ENCODE assay signal across 18 cellular contexts in genomic region chr3:72724070-72724469, GRCh38.
DNase-seq lines count a peak whose midpoint lies in the region; ATAC-seq and TF ChIP-seq lines count a peak whose summit lies in the region.
"Had no signal": no experiment of that assay in that cellular context is flagged by ENCODE, and none has a peak within 500 bp of the region (broad histone marks: within the 10 kb centered on the region; RNA-seq: fewer than 3 reads in every experiment).

No MANE protein-coding gene starts in this region.

- ATAC-seq in IMR-90 (ENCODE audit: low read depth) (no peak), foreskin keratinocyte (peak; percentile 87), upper lobe of right lung (peak; percentile 37), HG03159 (IDR thresholded peaks at IDR 0.05; ENCODE audit: unreplicated experiment) (no peak)
- ATAC-seq: activated CD8-positive, alpha-beta T cell treated with anti-CD3 and anti-CD28 coated beads, Interleukin-2, amount 10 ng/mL, durations not matched to agents 7 days and 5 days; effector memory CD8-positive, alpha-beta T cell; HepG2 had no signal

- H2AFZ ChIP-seq in IMR-90 (replicated peaks; ENCODE audit: low read length, poor library complexity), result peak overlapping the region; percentile 25

- in situ Hi-C loops in IMR-90 (cut with MboI; ENCODE audit: low sequenced_read_pairs), result no loop called here

- no peaks in the 10 kb centered on the region for H3K79me1 ChIP-seq in IMR-90 (ENCODE audit: low read depth in 1 of 2, low read length in 2 of 2)

- no peak overlapping the region for H3K18ac ChIP-seq in IMR-90 (ENCODE audit: low read depth, low read length)

- H4K20me1 ChIP-seq in IMR-90 (ENCODE audit: insufficient read depth, low read length), result no peaks in the 10 kb centered on the region

- no peak overlapping the region for H2BK120ac ChIP-seq in IMR-90 (ENCODE audit: low read depth, low read length)

- H3K4ac ChIP-seq in IMR-90 (ENCODE audit: low read depth, low read length), result no peak overlapping the region

- H2BK5ac ChIP-seq in IMR-90 (ENCODE audit: low read depth, low read length, poor library complexity, severe bottlenecking), result no peak overlapping the region

- no peak for TF ChIP-seq POLR2A in IMR-90 (IDR thresholded peaks at IDR 0.05; ENCODE audit: low read depth, low read length)
- TF ChIP-seq POLR2A in esophagus squamous epithelium (IDR thresholded peaks at IDR 0.05), result no peak

- H3K9me3 ChIP-seq in IMR-90 (ENCODE audit: control insufficient read depth, insufficient read depth, low read length) (no peaks in the 10 kb centered on the region), SJSA1 (replicated peaks) (no peaks in the 10 kb centered on the region), upper lobe of right lung (no peaks in the 10 kb centered on the region), esophagus squamous epithelium (no peaks in the 10 kb centered on the region)
- H3K9me3 ChIP-seq: spleen, tibial nerve had no signal

- CTCF ChIA-PET in IMR-90 (lab: Yijun Ruan, JAX), result no interaction called here

- H3K9ac ChIP-seq in IMR-90 (ENCODE audit: low read depth, low read length), result no peak overlapping the region

- intact Hi-C loops in IMR-90 (cut with micrococcal nuclease), result no loop called here
- intact Hi-C loops in upper lobe of right lung (cut with DNase I), result no loop called here
- intact Hi-C loops in esophagus squamous epithelium (cut with DNase I), result no loop called here

- TF ChIP-seq CTCF in IMR-90 (conservative IDR thresholded peaks at IDR 0.05; ENCODE audit: low read depth, low read length) (no peak), foreskin keratinocyte (conservative IDR thresholded peaks at IDR 0.05) (no peak), upper lobe of right lung (IDR thresholded peaks at IDR 0.05) (no peak), esophagus squamous epithelium (IDR thresholded peaks at IDR 0.05) (no peak)

- WGBS in IMR-90 (ENCODE audit: extremely low coverage in 2 of 2, insufficient read length in 1 of 2), 2 experiments, result no CpG with 5 or more reads among the region's 10 CpGs
- WGBS in esophagus squamous epithelium, 2 donors, result 59 to 75% methylated on average over 3 to 10 of the region's 10 CpGs

- POLR2A ChIA-PET in IMR-90 (lab: Charles Lee; ENCODE audit: unreplicated experiment), result no interaction called here

- H3K27ac ChIP-seq in IMR-90 (ENCODE audit: insufficient read depth, low read length) (no peak overlapping the region), SJSA1 (peak overlapping the region; percentile 91), foreskin keratinocyte (no peak overlapping the region), upper lobe of right lung (no peak overlapping the region), esophagus squamous epithelium (no peak overlapping the region)
- H3K27ac ChIP-seq: spleen had no signal

- H3K23ac ChIP-seq in IMR-90 (ENCODE audit: low read depth, low read length), result no peak overlapping the region

- no peak overlapping the region for H2AK9ac ChIP-seq in IMR-90 (replicated peaks; ENCODE audit: low read depth, low read length, poor library complexity)

- H3K56ac ChIP-seq in IMR-90 (ENCODE audit: extremely low read depth, insufficient read depth, low read length), result no peak overlapping the region

- DNase-seq in IMR-90, result no peak
- DNase-seq in SJSA1 (ENCODE audit: low read depth in 1 of 2, low spot score in 2 of 2), result no peak
- DNase-seq in foreskin keratinocyte, result peak; percentile 73 to 91
- DNase-seq in upper lobe of right lung, result no peak
- DNase-seq in germinal center (ENCODE audit: low spot score), result no peak
- no peak for DNase-seq in esophagus squamous epithelium (lab: John Stamatoyannopoulos, UW)
- DNase-seq: activated CD4-positive, CD25-positive, alpha-beta regulatory T cell; activated CD8-positive, alpha-beta T cell treated with anti-CD3 and anti-CD28 coated beads, Interleukin-2, amount 10 ng/mL, durations not matched to agents 7 days and 5 days; activated naive CD4-positive, alpha-beta T cell treated with anti-CD3 and anti-CD28 coated beads, Interleukin-2, amount 10 ng/mL, durations not matched to agents 7 days and 5 days; activated T-cell treated with anti-CD3 and anti-CD28 coated beads, Interleukin-2, amount 50 U/mL, for 1 hour; effector memory CD8-positive, alpha-beta T cell; NCI-H1436; NCI-H526; spleen; stimulated activated CD4-positive, alpha-beta T cell treated with anti-CD3 and anti-CD28 coated beads, Interleukin-4, amount 100 ng/mL, for 24 hours had no signal

- TF ChIP-seq RAD21 in IMR-90 (IDR thresholded peaks at IDR 0.05; ENCODE audit: low read length), result no peak

- H3K36me3 ChIP-seq in IMR-90 (ENCODE audit: control insufficient read depth, insufficient read depth, low read length) (no peaks in the 10 kb centered on the region), SJSA1 (no peaks in the 10 kb centered on the region), upper lobe of right lung (no peaks in the 10 kb centered on the region), esophagus squamous epithelium (no peaks in the 10 kb centered on the region)
- H3K36me3 ChIP-seq: spleen, tibial nerve had no signal

- no peak overlapping the region for H4K91ac ChIP-seq in IMR-90 (ENCODE audit: insufficient read depth, low read depth, low read length)

- H3K14ac ChIP-seq in IMR-90 (replicated peaks; ENCODE audit: low read depth, low read length), result no peak overlapping the region

- BruUV-seq in IMR-90 (replicated peaks; lab: Mats Ljungman, UMichigan), result no TSS peak

- H3K27me3 ChIP-seq in IMR-90 (ENCODE audit: control insufficient read depth, insufficient read depth, low read length), result peaks cover 14% of the 10 kb centered on the region
- H3K27me3 ChIP-seq in SJSA1 (replicated peaks), result no peaks in the 10 kb centered on the region
- H3K27me3 ChIP-seq in foreskin keratinocyte, result peaks cover 6% of the 10 kb centered on the region
- no peaks in the 10 kb centered on the region for H3K27me3 ChIP-seq in upper lobe of right lung
- peaks cover 0 to 20% (median 0%) of the 10 kb centered on the region in 4 donors for H3K27me3 ChIP-seq in esophagus squamous epithelium
- H3K27me3 ChIP-seq: tibial nerve had no signal

- H2BK20ac ChIP-seq in IMR-90 (ENCODE audit: low read depth, low read length), result no peak overlapping the region

- no peak overlapping the region for H2BK15ac ChIP-seq in IMR-90 (ENCODE audit: low read depth, low read length)

- H3K9me1 ChIP-seq in IMR-90 (ENCODE audit: insufficient read depth, low read length), result no peaks in the 10 kb centered on the region

- dilution Hi-C loops in IMR-90 (cut with HindIII; ENCODE audit: low sequenced_read_pairs, unreplicated experiment), result no loop called here

- H2AK5ac ChIP-seq in IMR-90 (ENCODE audit: low read depth, low read length), result no peak overlapping the region

- H4K5ac ChIP-seq in IMR-90 (ENCODE audit: low read depth, low read length), result no peak overlapping the region

- H4K8ac ChIP-seq in IMR-90 (ENCODE audit: low read depth in 2 of 2, low read length in 2 of 2), result no peak overlapping the region

- no peak overlapping the region for H3K4me3 ChIP-seq in IMR-90 (ENCODE audit: insufficient read depth, low read depth, low read length)
- no peak overlapping the region for H3K4me3 ChIP-seq in SJSA1
- no peak overlapping the region for H3K4me3 ChIP-seq in upper lobe of right lung
- H3K4me3 ChIP-seq in esophagus squamous epithelium, result no peak overlapping the region
- H3K4me3 ChIP-seq: spleen, tibial nerve had no signal

- H3K4me1 ChIP-seq in IMR-90 (ENCODE audit: control insufficient read depth, insufficient read depth, low read length) (peaks cover 3% of the 10 kb centered on the region), SJSA1 (replicated peaks) (peaks cover 30% of the 10 kb centered on the region), foreskin keratinocyte (peaks cover 6% of the 10 kb centered on the region), upper lobe of right lung (no peaks in the 10 kb centered on the region), esophagus squamous epithelium (peaks cover 0 to 18% (median 0%) of the 10 kb centered on the region in 3 donors)
- H3K4me1 ChIP-seq: spleen had no signal

- H3K4me2 ChIP-seq in IMR-90 (ENCODE audit: low read depth, low read length), result no peak overlapping the region

TF ChIP-seq in IMR-90, 13 proteins besides CTCF, POLR2A, EP300 and RAD21:
- no peak for TF ChIP-seq RFX5 (IDR thresholded peaks at IDR 0.05; ENCODE audit: low read depth, low read length)
- TF ChIP-seq USF2 (IDR thresholded peaks at IDR 0.05; ENCODE audit: low read depth, low read length), result no peak
- no peak for TF ChIP-seq BHLHE40 (IDR thresholded peaks at IDR 0.05; ENCODE audit: low read depth, low read length)
- no peak for TF ChIP-seq FOS (IDR thresholded peaks at IDR 0.05; ENCODE audit: low read depth, low read length)
- no peak for TF ChIP-seq MAZ (IDR thresholded peaks at IDR 0.05; ENCODE audit: borderline replicate concordance, low read depth, low read length)
- TF ChIP-seq NFE2L2 (IDR thresholded peaks at IDR 0.05; ENCODE audit: low read depth, low read length), result no peak
- no peak for TF ChIP-seq RCOR1 (IDR thresholded peaks at IDR 0.05; ENCODE audit: insufficient replicate concordance, low read length)
- TF ChIP-seq MAFK (IDR thresholded peaks at IDR 0.05; ENCODE audit: low read depth, low read length), result no peak
- no peak for TF ChIP-seq MXI1 (IDR thresholded peaks at IDR 0.05; ENCODE audit: borderline replicate concordance, low read depth, low read length)

Comparison
In these comparisons a context has a peak if more than half of its experiments do, and no peak if none do; other contexts are left out.
1. ATAC-seq: peak in foreskin keratinocyte (single experiment) and upper lobe of right lung (single experiment); none in IMR-90 (single experiment) and HG03159 (single experiment).
2. DNase-seq: peak in foreskin keratinocyte (2 of 2); none in IMR-90 (single experiment), SJSA1 (0 of 2), upper lobe of right lung (single experiment), germinal center (single experiment) and esophagus squamous epithelium (single experiment).